ENCODE assay signal across 7 cellular contexts in the genomic region with DNA sequence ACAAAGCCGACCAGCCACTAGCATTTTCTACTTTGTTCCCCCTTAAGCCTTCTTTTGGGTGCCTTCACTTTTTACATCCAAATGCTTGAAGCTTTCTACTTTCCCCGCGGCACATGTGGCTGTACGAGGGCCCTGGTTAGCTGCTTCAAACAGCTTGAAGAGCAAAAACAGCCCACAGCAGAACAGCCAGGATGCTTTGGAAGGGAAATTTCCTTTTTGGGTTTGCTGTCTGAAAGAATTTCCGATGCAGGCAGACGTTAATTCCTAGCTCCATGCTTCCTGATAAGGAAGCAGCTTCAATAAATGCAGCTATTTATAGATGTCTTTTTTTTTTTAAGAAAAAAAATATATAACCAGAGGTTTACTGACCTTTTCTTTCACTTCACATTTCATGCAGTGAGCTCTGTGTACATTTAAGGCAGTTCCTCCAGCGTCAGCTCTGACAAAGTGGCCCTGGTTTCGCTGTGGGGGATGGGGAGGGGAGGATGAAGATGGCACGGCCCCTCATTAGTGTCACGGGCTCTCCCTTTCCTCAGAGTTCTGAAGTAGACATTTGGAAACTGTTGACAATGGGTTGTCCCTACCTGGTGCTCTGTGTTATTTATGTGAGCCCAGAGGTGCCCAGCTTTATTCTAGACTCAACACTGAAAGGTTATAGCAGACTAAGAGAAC.
A peak's percentile ranks its signal among the peaks of the same experiment; 100 is the strongest.
DNase-seq lines count a peak whose midpoint lies in the region; ATAC-seq and TF ChIP-seq lines count a peak whose summit lies in the region.

No MANE protein-coding gene starts in this region.

- intact Hi-C loops in left ventricle myocardium inferior (cut with micrococcal nuclease) (loop anchor here (10.0 kb wide), 1 partner anchor 104 kb away; no protein-coding TSS in a partner anchor), testis (cut with DNase I; ENCODE audit: low total_unique reads) (no loop called here)

- peak; percentile 38 for ATAC-seq in GM21360 (IDR thresholded peaks at IDR 0.05; ENCODE audit: unreplicated experiment)
- ATAC-seq in omental fat pad (ENCODE audit: low FRiP score): no peak

- WGBS in testis, 2 donors: 25 to 39% methylated on average over 10 of the region's 10 CpGs

- H3K4me3 ChIP-seq in left ventricle myocardium inferior: peak overlapping the region; percentile 22
- H3K4me3 ChIP-seq in testis: no peak overlapping the region

- H3K4me1 ChIP-seq in left ventricle myocardium inferior (peaks cover 88% of the 10 kb centered on the region), testis (peaks cover 35% of the 10 kb centered on the region)

- DNase-seq in NAMALWA (ENCODE audit: low spot score) (peak; percentile 71), left ventricle myocardium inferior (no peak), testis (no peak), omental fat pad (ENCODE audit: low spot score) (no peak), islet precursor cell (no peak)
- no peak for DNase-seq in activated naive CD4-positive, alpha-beta T cell treated with anti-CD3 and anti-CD28 coated beads, Interleukin-2, amount 50 U/mL, for 16 hours

- TF ChIP-seq CTCF in left ventricle myocardium inferior (IDR thresholded peaks at IDR 0.05; ENCODE audit: borderline replicate concordance) (no peak), testis (IDR thresholded peaks at IDR 0.05) (no peak), omental fat pad (IDR thresholded peaks at IDR 0.05) (no peak)

- TF ChIP-seq POLR2A in testis (IDR thresholded peaks at IDR 0.05): no peak

- H3K36me3 ChIP-seq in left ventricle myocardium inferior: peaks cover 6% of the 10 kb centered on the region
- no peaks in the 10 kb centered on the region for H3K36me3 ChIP-seq in testis (ENCODE audit: low read depth, missing control alignments)

- H3K27ac ChIP-seq in left ventricle myocardium inferior (replicated peaks): peak overlapping the region; percentile 84
- H3K27ac ChIP-seq in testis: peak overlapping the region; percentile 71 to 89

- H3K9me3 ChIP-seq in left ventricle myocardium inferior (replicated peaks) (no peaks in the 10 kb centered on the region), testis (no peaks in the 10 kb centered on the region)

- no peaks in the 10 kb centered on the region for H3K27me3 ChIP-seq in left ventricle myocardium inferior (ENCODE audit: low read depth)
- H3K27me3 ChIP-seq in testis: no peaks in the 10 kb centered on the region
